Comparison of ENCODE assay signal across 8 cellular contexts in genomic region chr2:65300772-65301711, GRCh38.
DNase-seq lines count a peak whose midpoint lies in the region; ATAC-seq, FAIRE-seq and TF ChIP-seq lines count a peak whose summit lies in the region.

No MANE protein-coding gene starts in this region.

- no peak for FAIRE-seq in A549 (lab: Jason Lieb, UNC)

- H3K9me3 ChIP-seq in A549 (no peaks in the 10 kb centered on the region), SJCRH30 (replicated peaks) (no peaks in the 10 kb centered on the region), heart left ventricle (no peaks in the 10 kb centered on the region)

- peak; percentile 65 to 70 for DNase-seq in A549 (ENCODE audit: low read depth in 1 of 2, low spot score in 1 of 2)
- DNase-seq in SJCRH30 = peak; percentile 61 to 64
- peak; percentile 83 for DNase-seq in activated naive CD4-positive, alpha-beta T cell treated with anti-CD3 and anti-CD28 coated beads, Interleukin-2, amount 50 U/mL, for 16 hours
- DNase-seq in heart left ventricle = peak; percentile 37 to 79 (median 60)
- peak; percentile 73 for DNase-seq in skeletal muscle cell (ENCODE audit: low read depth)
- no peak for DNase-seq in AML-193 (lab: John Stamatoyannopoulos, UW)

- peak overlapping the region; percentile 70 for H3K4me2 ChIP-seq in A549

- H3K4me3 ChIP-seq in A549 = no peak overlapping the region
- peak overlapping the region; percentile 39 for H3K4me3 ChIP-seq in SJCRH30
- H3K4me3 ChIP-seq in heart left ventricle = peak overlapping the region in 4 of 12 donors; percentile 2 to 20 (median 9)
- peak overlapping the region; percentile 11 for H3K4me3 ChIP-seq in skeletal muscle cell (ENCODE audit: low read depth, low read length)

- POLR2A ChIA-PET in A549 (lab: Yijun Ruan, JAX) = interaction anchor here (2.0 kb wide), 1 partner anchor 19 kb away, joined by 13 read pairs; no protein-coding TSS in a partner anchor

- 0 out of 5 replicates have a peak, but pooled peaks of 1 of the 2 experiments have one; percentile 20 for TF ChIP-seq RAD21 in A549 (conservative IDR thresholded peaks at IDR 0.05 in 1 of 2, IDR thresholded peaks at IDR 0.05 in 1 of 2)

- H3K4me1 ChIP-seq in A549 (peaks cover 38% of the 10 kb centered on the region), SJCRH30 (peaks cover 30% of the 10 kb centered on the region), heart left ventricle (peaks cover 5 to 39% (median 35%) of the 10 kb centered on the region in 12 donors)

- 0 out of 2 replicates have a peak, but pooled peaks cover under 1% of the 10 kb centered on the region for H3K36me3 ChIP-seq in SJCRH30
- no peaks in the 10 kb centered on the region for H3K36me3 ChIP-seq in heart left ventricle

- WGBS in A549 (ENCODE audit: missing lambda C conversion rate) = 23% methylated on average over 20 of the region's 20 CpGs
- 52 to 62% (median 54%) methylated on average over 20 of the region's 20 CpGs for WGBS in heart left ventricle, 4 donors

- no peak for TF ChIP-seq EP300 in A549 (IDR thresholded peaks at IDR 0.05)

- H3K27me3 ChIP-seq in SJCRH30 (no peaks in the 10 kb centered on the region), heart left ventricle (no peaks in the 10 kb centered on the region)

- ATAC-seq in A549 (peak; percentile 86 to 90), GM19025 (IDR thresholded peaks at IDR 0.05; ENCODE audit: low read depth, unreplicated experiment) (peak; percentile 84), HG03342 (IDR thresholded peaks at IDR 0.05; ENCODE audit: unreplicated experiment) (peak; percentile 92), heart left ventricle (peak; percentile 50 to 82 (median 63))

- peak overlapping the region; percentile 71 to 82 for H3K27ac ChIP-seq in A549
- peak overlapping the region; percentile 4; the same call in 1 of the 2 replicates for H3K27ac ChIP-seq in SJCRH30
- peak overlapping the region; percentile 11 to 76 (median 54) for H3K27ac ChIP-seq in heart left ventricle

- intact Hi-C loops in heart left ventricle (cut with DNase I) = loop anchor here in 1 of 10 donors (1.0 to 5.0 kb wide), 2 partner anchors 9 to 34 kb away; no protein-coding TSS in a partner anchor

- CTCF ChIA-PET in A549 (lab: Yijun Ruan, JAX) = interaction anchor here (0.5 to 4.4 kb wide), 16 partner anchors 10 to 273 kb away, joined by 3 to 34 read pairs (median 3); partner anchors contain the start of gene SPRED2

- TF ChIP-seq POLR2A in A549 (IDR thresholded peaks at IDR 0.05; ENCODE audit: low read length) (no peak), heart left ventricle (IDR thresholded peaks at IDR 0.05) (no peak)

- TF ChIP-seq CTCF in A549 (IDR thresholded peaks at IDR 0.05) = no peak
- TF ChIP-seq CTCF in heart left ventricle (IDR thresholded peaks at IDR 0.05) = no peak

TF ChIP-seq in A549, 52 proteins besides CTCF, POLR2A, EP300 and RAD21:
- no peak for TF ChIP-seq CHD4 (IDR thresholded peaks at IDR 0.05; ENCODE audit: borderline replicate concordance)
- peak in 1 of 2 experiments; percentile 46; a peak in 1 of 5 replicates for TF ChIP-seq JUN (IDR thresholded peaks at IDR 0.05)
- TF ChIP-seq JUNB (IDR thresholded peaks at IDR 0.05) = peak; percentile 37
- no peak for TF ChIP-seq ZSCAN20 (CRISPR knock-in tag; IDR thresholded peaks at IDR 0.05)
- TF ChIP-seq SMC3 (IDR thresholded peaks at IDR 0.05) = 0 out of 3 replicates have a peak, but pooled peaks have one; percentile 23
- TF ChIP-seq MAFK (IDR thresholded peaks at IDR 0.05; ENCODE audit: partially characterized antibody) = no peak
- TF ChIP-seq HMGXB4 (CRISPR knock-in tag; IDR thresholded peaks at IDR 0.05; ENCODE audit: borderline replicate concordance) = no peak
- peak; percentile 58; the same call in 1 of the 2 replicates for TF ChIP-seq E2F6 (IDR thresholded peaks at IDR 0.05; ENCODE audit: borderline replicate concordance, low read depth)
- no peak for TF ChIP-seq FOSL2 (IDR thresholded peaks at IDR 0.05)
- TF ChIP-seq FOSL2 (CRISPR knock-in tag; IDR thresholded peaks at IDR 0.05) = peak; percentile 27; the same call in 1 of the 2 replicates
- TF ChIP-seq, protein P1, sequence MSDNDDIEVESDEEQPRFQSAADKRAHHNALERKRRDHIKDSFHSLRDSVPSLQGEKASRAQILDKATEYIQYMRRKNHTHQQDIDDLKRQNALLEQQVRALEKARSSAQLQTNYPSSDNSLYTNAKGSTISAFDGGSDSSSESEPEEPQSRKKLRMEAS (IDR thresholded peaks at IDR 0.05) = peak; percentile 71; the same call in 1 of the 2 replicates
- no peak for TF ChIP-seq CBX2 (IDR thresholded peaks at IDR 0.05; ENCODE audit: borderline replicate concordance, low read depth)
- TF ChIP-seq, protein P2, sequence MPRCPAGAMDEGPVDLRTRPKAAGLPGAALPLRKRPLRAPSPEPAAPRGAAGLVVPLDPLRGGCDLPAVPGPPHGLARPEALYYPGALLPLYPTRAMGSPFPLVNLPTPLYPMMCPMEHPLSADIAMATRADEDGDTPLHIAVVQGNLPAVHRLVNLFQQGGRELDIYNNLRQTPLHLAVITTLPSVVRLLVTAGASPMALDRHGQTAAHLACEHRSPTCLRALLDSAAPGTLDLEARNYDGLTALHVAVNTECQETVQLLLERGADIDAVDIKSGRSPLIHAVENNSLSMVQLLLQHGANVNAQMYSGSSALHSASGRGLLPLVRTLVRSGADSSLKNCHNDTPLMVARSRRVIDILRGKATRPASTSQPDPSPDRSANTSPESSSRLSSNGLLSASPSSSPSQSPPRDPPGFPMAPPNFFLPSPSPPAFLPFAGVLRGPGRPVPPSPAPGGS (IDR thresholded peaks at IDR 0.05) = no peak
- no peak for TF ChIP-seq RCOR1 (IDR thresholded peaks at IDR 0.05; ENCODE audit: low read depth, low read length)
- peak; percentile 43; the same call in 1 of the 2 replicates for TF ChIP-seq GATA3 (IDR thresholded peaks at IDR 0.05; ENCODE audit: borderline replicate concordance)
- TF ChIP-seq USF2 (IDR thresholded peaks at IDR 0.05) = no peak
- TF ChIP-seq TFCP2L1 (CRISPR knock-in tag; IDR thresholded peaks at IDR 0.05) = no peak
TF ChIP-seq in A549: peak in this region for 7.

Comparison
In these comparisons a context has a peak if more than half of its experiments do, and no peak if none do; other contexts are left out.
1. DNase-seq: peak in A549 (2 of 2), SJCRH30 (2 of 2), activated naive CD4-positive, alpha-beta T cell treated with anti-CD3 and anti-CD28 coated beads, Interleukin-2, amount 50 U/mL, for 16 hours (single experiment), heart left ventricle (5 of 5) and skeletal muscle cell (single experiment); none in AML-193 (0 of 2).
2. H3K27ac ChIP-seq: peak in every context shown above with its lines; median percentile 76 in A549; 54 in heart left ventricle; 4 in SJCRH30.
3. Peak in every context shown above with its lines, with median percentiles within 50 percentile points of each other: ATAC-seq.